In genomic region chr1:81398041-81398440, GRCh38 we compare ENCODE assay signal across 1 cellular context.
TF ChIP-seq lines count a peak whose summit lies in the region.

No MANE protein-coding gene starts in this region.

TF ChIP-seq in HepG2, 621 proteins besides CTCF, POLR2A, EP300 and RAD21 (continued from another document):
- TF ChIP-seq, protein P1, sequence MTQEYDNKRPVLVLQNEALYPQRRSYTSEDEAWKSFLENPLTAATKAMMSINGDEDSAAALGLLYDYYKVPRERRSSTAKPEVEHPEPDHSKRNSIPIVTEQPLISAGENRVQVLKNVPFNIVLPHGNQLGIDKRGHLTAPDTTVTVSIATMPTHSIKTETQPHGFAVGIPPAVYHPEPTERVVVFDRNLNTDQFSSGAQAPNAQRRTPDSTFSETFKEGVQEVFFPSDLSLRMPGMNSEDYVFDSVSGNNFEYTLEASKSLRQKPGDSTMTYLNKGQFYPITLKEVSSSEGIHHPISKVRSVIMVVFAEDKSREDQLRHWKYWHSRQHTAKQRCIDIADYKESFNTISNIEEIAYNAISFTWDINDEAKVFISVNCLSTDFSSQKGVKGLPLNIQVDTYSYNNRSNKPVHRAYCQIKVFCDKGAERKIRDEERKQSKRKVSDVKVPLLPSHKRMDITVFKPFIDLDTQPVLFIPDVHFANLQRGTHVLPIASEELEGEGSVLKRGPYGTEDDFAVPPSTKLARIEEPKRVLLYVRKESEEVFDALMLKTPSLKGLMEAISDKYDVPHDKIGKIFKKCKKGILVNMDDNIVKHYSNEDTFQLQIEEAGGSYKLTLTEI (CRISPR knock-in tag; conservative IDR thresholded peaks at IDR 0.05) = no peak
- TF ChIP-seq, protein P2, sequence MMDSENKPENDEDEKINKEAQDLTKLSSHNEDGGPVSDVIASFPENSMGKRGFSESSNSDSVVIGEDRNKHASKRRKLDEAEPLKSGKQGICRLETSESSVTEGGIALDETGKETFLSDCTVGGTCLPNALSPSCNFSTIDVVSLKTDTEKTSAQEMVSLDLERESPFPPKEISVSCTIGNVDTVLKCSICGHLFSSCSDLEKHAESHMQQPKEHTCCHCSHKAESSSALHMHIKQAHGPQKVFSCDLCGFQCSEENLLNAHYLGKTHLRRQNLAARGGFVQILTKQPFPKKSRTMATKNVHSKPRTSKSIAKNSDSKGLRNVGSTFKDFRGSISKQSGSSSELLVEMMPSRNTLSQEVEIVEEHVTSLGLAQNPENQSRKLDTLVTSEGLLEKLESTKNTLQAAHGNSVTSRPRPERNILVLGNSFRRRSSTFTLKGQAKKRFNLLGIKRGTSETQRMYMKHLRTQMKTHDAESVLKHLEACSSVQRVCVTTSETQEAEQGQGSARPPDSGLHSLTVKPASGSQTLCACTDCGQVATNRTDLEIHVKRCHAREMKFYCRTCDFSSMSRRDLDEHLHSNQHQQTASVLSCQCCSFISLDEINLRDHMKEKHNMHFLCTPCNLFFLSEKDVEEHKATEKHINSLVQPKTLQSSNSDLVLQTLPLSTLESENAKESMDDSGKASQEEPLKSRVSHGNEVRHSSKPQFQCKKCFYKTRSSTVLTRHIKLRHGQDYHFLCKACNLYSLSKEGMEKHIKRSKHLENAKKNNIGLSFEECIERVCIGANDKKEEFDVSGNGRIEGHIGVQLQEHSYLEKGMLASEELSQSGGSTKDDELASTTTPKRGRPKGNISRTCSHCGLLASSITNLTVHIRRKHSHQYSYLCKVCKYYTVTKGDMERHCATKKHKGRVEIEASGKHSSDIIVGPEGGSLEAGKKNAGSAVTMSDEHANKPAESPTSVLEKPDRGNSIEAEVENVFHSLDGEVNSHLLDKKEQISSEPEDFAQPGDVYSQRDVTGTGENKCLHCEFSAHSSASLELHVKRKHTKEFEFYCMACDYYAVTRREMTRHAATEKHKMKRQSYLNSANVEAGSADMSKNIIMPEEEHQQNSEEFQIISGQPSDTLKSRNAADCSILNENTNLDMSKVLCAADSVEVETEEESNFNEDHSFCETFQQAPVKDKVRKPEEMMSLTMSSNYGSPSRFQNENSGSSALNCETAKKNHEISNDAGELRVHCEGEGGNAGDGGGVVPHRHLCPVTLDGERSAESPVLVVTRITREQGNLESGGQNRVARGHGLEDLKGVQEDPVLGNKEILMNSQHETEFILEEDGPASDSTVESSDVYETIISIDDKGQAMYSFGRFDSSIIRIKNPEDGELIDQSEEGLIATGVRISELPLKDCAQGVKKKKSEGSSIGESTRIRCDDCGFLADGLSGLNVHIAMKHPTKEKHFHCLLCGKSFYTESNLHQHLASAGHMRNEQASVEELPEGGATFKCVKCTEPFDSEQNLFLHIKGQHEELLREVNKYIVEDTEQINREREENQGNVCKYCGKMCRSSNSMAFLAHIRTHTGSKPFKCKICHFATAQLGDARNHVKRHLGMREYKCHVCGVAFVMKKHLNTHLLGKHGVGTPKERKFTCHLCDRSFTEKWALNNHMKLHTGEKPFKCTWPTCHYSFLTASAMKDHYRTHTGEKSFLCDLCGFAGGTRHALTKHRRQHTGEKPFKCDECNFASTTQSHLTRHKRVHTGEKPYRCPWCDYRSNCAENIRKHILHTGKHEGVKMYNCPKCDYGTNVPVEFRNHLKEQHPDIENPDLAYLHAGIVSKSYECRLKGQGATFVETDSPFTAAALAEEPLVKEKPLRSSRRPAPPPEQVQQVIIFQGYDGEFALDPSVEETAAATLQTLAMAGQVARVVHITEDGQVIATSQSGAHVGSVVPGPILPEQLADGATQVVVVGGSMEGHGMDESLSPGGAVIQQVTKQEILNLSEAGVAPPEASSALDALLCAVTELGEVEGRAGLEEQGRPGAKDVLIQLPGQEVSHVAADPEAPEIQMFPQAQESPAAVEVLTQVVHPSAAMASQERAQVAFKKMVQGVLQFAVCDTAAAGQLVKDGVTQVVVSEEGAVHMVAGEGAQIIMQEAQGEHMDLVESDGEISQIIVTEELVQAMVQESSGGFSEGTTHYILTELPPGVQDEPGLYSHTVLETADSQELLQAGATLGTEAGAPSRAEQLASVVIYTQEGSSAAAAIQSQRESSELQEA (CRISPR knock-in tag; IDR thresholded peaks at IDR 0.05; ENCODE audit: not compliant biosample characterization) = no peak
- TF ChIP-seq ZNF230 (CRISPR knock-in tag; IDR thresholded peaks at IDR 0.05) (no peak), NFE2L2 (IDR thresholded peaks at IDR 0.05; ENCODE audit: low read length) (peak; percentile 71), ZFP36 (IDR thresholded peaks at IDR 0.05; ENCODE audit: borderline replicate concordance, low read depth, low read length, partially characterized antibody) (no peak), SPEN (CRISPR knock-in tag; IDR thresholded peaks at IDR 0.05; ENCODE audit: low read depth) (no peak), ZNF180 (CRISPR knock-in tag; IDR thresholded peaks at IDR 0.05; ENCODE audit: borderline replicate concordance, low read depth) (no peak), ZNF598 (CRISPR knock-in tag; IDR thresholded peaks at IDR 0.05; ENCODE audit: borderline replicate concordance) (no peak), GPBP1L1 (CRISPR knock-in tag; IDR thresholded peaks at IDR 0.05) (no peak), ESRRA (CRISPR knock-in tag; IDR thresholded peaks at IDR 0.05; ENCODE audit: low read depth) (no peak), ZNF740 (CRISPR knock-in tag; IDR thresholded peaks at IDR 0.05) (no peak), NR0B2 (CRISPR knock-in tag; IDR thresholded peaks at IDR 0.05) (no peak)
